8 cellular contexts compared by ENCODE assay signal in genomic region chr22:21641795-21642583, GRCh38. TPM values are rescaled to one million over a fixed set of nuclear protein-coding genes. Genes with fewer than 3 reads are reported as not detected.
A peak's percentile ranks its signal among the peaks of the same experiment; 100 is the strongest.
DNase-seq lines count a peak whose midpoint lies in the region; ATAC-seq, FAIRE-seq and TF ChIP-seq lines count a peak whose summit lies in the region.

Gene SDF2L1, plus strand, starts transcription at chr22:21642302. Its CDS starts 35 bp downstream, at chr22:21642337.

- DNase-seq in ELF-1 (ENCODE audit: low read depth, low spot score) (peak; percentile 99), H54 (ENCODE audit: insufficient read length, low spot score) (peak; percentile 95), LoVo (ENCODE audit: low spot score) (peak; percentile 98), RWPE1 (ENCODE audit: low spot score) (peak; percentile 97), fibroblast of lung (ENCODE audit: low read depth in 2 of 2) (peak; percentile 98 to 99)
- peak; percentile 92 to 97 for DNase-seq in activated T-helper 1 cell treated with anti-CD3 and anti-CD28 coated beads, Interleukin-2, amount 50 U/mL, for 16 hours (ENCODE audit: low read depth in 1 of 2, low spot score in 1 of 2)
- peak; percentile 93 to 99 (median 98) for DNase-seq in naive thymus-derived CD4-positive, alpha-beta T cell

- H3K36me3 Mint-ChIP-seq in naive thymus-derived CD4-positive, alpha-beta T cell: peaks cover 0 to 16% (median 11%) of the 10 kb centered on the region in 5 donors
- peaks cover 16% of the 10 kb centered on the region for H3K36me3 Mint-ChIP-seq in stimulated activated memory B cell treated with anti-CD40 and anti-IgM and Interleukin-4, amounts not matched to agents 10 μg/mL and 1 μg/mL and 100 μg/mL, for 72 hours

- H3K4me3 Mint-ChIP-seq in naive thymus-derived CD4-positive, alpha-beta T cell: peak within 1 kb of the TSS; percentile 80 to 91 (median 86)
- peak within 1 kb of the TSS; percentile 79 for H3K4me3 Mint-ChIP-seq in stimulated activated memory B cell treated with anti-CD40 and anti-IgM and Interleukin-4, amounts not matched to agents 10 μg/mL and 1 μg/mL and 100 μg/mL, for 72 hours

- ATAC-seq in naive thymus-derived CD4-positive, alpha-beta T cell: peak; percentile 98
- ATAC-seq in stimulated activated memory B cell treated with anti-CD40 and anti-IgM and Interleukin-4, amounts not matched to agents 10 μg/mL and 1 μg/mL and 100 μg/mL, for 72 hours: peak; percentile 100

- peak within 1 kb of the TSS; percentile 100 for H3K4me2 ChIP-seq in fibroblast of lung (ENCODE audit: extremely low read depth, insufficient read depth, low read length)

- H3K27me3 ChIP-seq in fibroblast of lung (ENCODE audit: control insufficient read depth, insufficient read depth, low read length): no peaks in the 10 kb centered on the region
- no peaks in the 10 kb centered on the region for H3K27me3 ChIP-seq in naive thymus-derived CD4-positive, alpha-beta T cell (ENCODE audit: control insufficient read depth in 2 of 2, insufficient read depth in 2 of 2, low read length in 2 of 2)

- peak within 1 kb of the TSS; percentile 53 to 98 (median 88) for H3K27ac Mint-ChIP-seq in naive thymus-derived CD4-positive, alpha-beta T cell
- peak within 1 kb of the TSS; percentile 85 for H3K27ac Mint-ChIP-seq in stimulated activated memory B cell treated with anti-CD40 and anti-IgM and Interleukin-4, amounts not matched to agents 10 μg/mL and 1 μg/mL and 100 μg/mL, for 72 hours

- peak within 1 kb of the TSS; percentile 86 for H3K9ac ChIP-seq in fibroblast of lung (ENCODE audit: insufficient read depth, low read length)

- peak within 1 kb of the TSS; percentile 59 to 89 (median 76) for H3K4me3 ChIP-seq in fibroblast of lung (replicated peaks in 1 of 4; ENCODE audit: control extremely low read depth in 1 of 4, insufficient read depth in 1 of 4, low read depth in 3 of 4, low read length in 4 of 4)
- H3K4me3 ChIP-seq in naive thymus-derived CD4-positive, alpha-beta T cell (ENCODE audit: low read length): peak within 1 kb of the TSS; percentile 67

- TF ChIP-seq CTCF in RWPE1 (conservative IDR thresholded peaks at IDR 0.05; ENCODE audit: low read depth) (no peak; the same call in 1 of the 2 replicates), fibroblast of lung (conservative IDR thresholded peaks at IDR 0.05 in 1 of 2, IDR thresholded peaks at IDR 0.05 in 1 of 2; ENCODE audit: low read depth in 1 of 2, low read length in 2 of 2) (no peak)

- no peaks in the 10 kb centered on the region for H3K9me3 Mint-ChIP-seq in naive thymus-derived CD4-positive, alpha-beta T cell
- no peaks in the 10 kb centered on the region for H3K9me3 Mint-ChIP-seq in stimulated activated memory B cell treated with anti-CD40 and anti-IgM and Interleukin-4, amounts not matched to agents 10 μg/mL and 1 μg/mL and 100 μg/mL, for 72 hours

- H3K9me3 ChIP-seq in fibroblast of lung (ENCODE audit: control insufficient read depth, insufficient read depth, low read depth, low read length): no peaks in the 10 kb centered on the region
- H3K9me3 ChIP-seq in naive thymus-derived CD4-positive, alpha-beta T cell (ENCODE audit: control insufficient read depth in 2 of 3, low read length in 3 of 3): no peaks in the 10 kb centered on the region

- H3K79me2 ChIP-seq in fibroblast of lung (ENCODE audit: control insufficient read depth, insufficient read depth, low read length): peaks cover 5% of the 10 kb centered on the region

- no peaks in the 10 kb centered on the region for H3K27me3 Mint-ChIP-seq in naive thymus-derived CD4-positive, alpha-beta T cell
- H3K27me3 Mint-ChIP-seq in stimulated activated memory B cell treated with anti-CD40 and anti-IgM and Interleukin-4, amounts not matched to agents 10 μg/mL and 1 μg/mL and 100 μg/mL, for 72 hours: no peaks in the 10 kb centered on the region

- CTCF ChIA-PET in RWPE1 (lab: Yijun Ruan, JAX): interaction anchor here (1.5 kb wide), 1 partner anchor 17 kb away, joined by 4 read pairs; no protein-coding TSS in a partner anchor
- CTCF ChIA-PET in naive thymus-derived CD4-positive, alpha-beta T cell (lab: Charles Lee): interaction anchor here (1.2 to 3.2 kb wide), 6 partner anchors 11 to 16 kb away, joined by 3 to 30 read pairs (median 9); partner anchors contain the start of gene YDJC

- H3K4me1 ChIP-seq in fibroblast of lung (ENCODE audit: control insufficient read depth, extremely low read depth, insufficient read depth, low read length): peaks cover 6% of the 10 kb centered on the region
- peaks cover 18 to 20% of the 10 kb centered on the region in 2 donors for H3K4me1 ChIP-seq in naive thymus-derived CD4-positive, alpha-beta T cell (ENCODE audit: control insufficient read depth in 2 of 2, insufficient read depth in 2 of 2, low read length in 2 of 2)

- FAIRE-seq in H54 (lab: Jason Lieb, UNC): peak; percentile 67

- intact Hi-C loops in naive thymus-derived CD4-positive, alpha-beta T cell (cut with micrococcal nuclease): loop anchor here (1.0 to 5.0 kb wide), 10 partner anchors 9 to 640 kb away; partner anchors contain the start of genes PPIL2 (in 1 of the 2), THAP7 (in 1 of the 2), UBE2L3 (in 1 of the 2) and YDJC (in 1 of the 2)

- H3K4me1 Mint-ChIP-seq in naive thymus-derived CD4-positive, alpha-beta T cell: peaks cover 24 to 34% (median 32%) of the 10 kb centered on the region in 7 donors
- peaks cover 43% of the 10 kb centered on the region for H3K4me1 Mint-ChIP-seq in stimulated activated memory B cell treated with anti-CD40 and anti-IgM and Interleukin-4, amounts not matched to agents 10 μg/mL and 1 μg/mL and 100 μg/mL, for 72 hours

- peak; percentile 76 for TF ChIP-seq POLR2A in H54 (IDR thresholded peaks at IDR 0.05; ENCODE audit: low read depth, low read length)

- H4K20me1 ChIP-seq in fibroblast of lung (ENCODE audit: control insufficient read depth, extremely low read depth, insufficient read depth, low read length): no peaks in the 10 kb centered on the region

- POLR2A ChIA-PET in RWPE1 (lab: Yijun Ruan, JAX; ENCODE audit: low non-redundant PET): interaction anchor here (1.1 to 1.6 kb wide), 3 partner anchors 11 to 13 kb away, joined by 4 to 6 read pairs (median 5); partner anchors contain the start of gene YDJC
- POLR2A ChIA-PET in naive thymus-derived CD4-positive, alpha-beta T cell (lab: Charles Lee): interaction anchor here (0.6 to 3.4 kb wide), 10 partner anchors 11 to 74 kb away, joined by 3 to 93 read pairs (median 4); partner anchors contain the start of genes CCDC116, PPIL2, UBE2L3 and YDJC

- H3K27ac ChIP-seq in RWPE1: peak within 1 kb of the TSS; percentile 69
- peak within 1 kb of the TSS; percentile 82 for H3K27ac ChIP-seq in fibroblast of lung (ENCODE audit: insufficient read depth, low read length)
- peak within 1 kb of the TSS; percentile 83 for H3K27ac ChIP-seq in naive thymus-derived CD4-positive, alpha-beta T cell (ENCODE audit: low read depth, low read length)

- peak within 1 kb of the TSS; percentile 94 for H2AFZ ChIP-seq in fibroblast of lung (ENCODE audit: low read length)

- peaks cover 8% of the 10 kb centered on the region for H3K36me3 ChIP-seq in fibroblast of lung (ENCODE audit: control insufficient read depth, insufficient read depth, low read length)
- H3K36me3 ChIP-seq in naive thymus-derived CD4-positive, alpha-beta T cell (ENCODE audit: control insufficient read depth in 2 of 3, insufficient read depth in 3 of 3, low read length in 3 of 3): peaks cover 0 to 10% (median 0%) of the 10 kb centered on the region in 3 experiments

RNA-seq across cellular contexts. Expression of gene SDF2L1, which starts in this region (rescaled TPM):
- total RNA-seq in fibroblast of lung: 13.2 and 14.6 TPM in 2 replicates
- 12.0 and 17.2 TPM in 2 replicates for polyA plus RNA-seq in fibroblast of lung
- polyA plus RNA-seq in fibroblast of lung (2012): 34.7 and 78.1 TPM in 2 replicates
- 20.7 and 22.4 TPM in 2 replicates for polyA minus RNA-seq in fibroblast of lung (ENCODE audit: low replicate concordance)
- total RNA-seq in naive thymus-derived CD4-positive, alpha-beta T cell: 10 to 100 TPM; 22.1 to 99.8 (median 31.7) TPM
- 10 to 100 TPM; 70.2 to 72.4 TPM for polyA plus RNA-seq in naive thymus-derived CD4-positive, alpha-beta T cell

Comparison
In these comparisons a context has a peak if more than half of its experiments do, and no peak if none do; other contexts are left out.
1. Peak in every context shown above with its lines: DNase-seq, ATAC-seq, H3K4me3 ChIP-seq and H3K27ac ChIP-seq.